ENCODE assay signal across 9 cellular contexts in the genomic region with DNA sequence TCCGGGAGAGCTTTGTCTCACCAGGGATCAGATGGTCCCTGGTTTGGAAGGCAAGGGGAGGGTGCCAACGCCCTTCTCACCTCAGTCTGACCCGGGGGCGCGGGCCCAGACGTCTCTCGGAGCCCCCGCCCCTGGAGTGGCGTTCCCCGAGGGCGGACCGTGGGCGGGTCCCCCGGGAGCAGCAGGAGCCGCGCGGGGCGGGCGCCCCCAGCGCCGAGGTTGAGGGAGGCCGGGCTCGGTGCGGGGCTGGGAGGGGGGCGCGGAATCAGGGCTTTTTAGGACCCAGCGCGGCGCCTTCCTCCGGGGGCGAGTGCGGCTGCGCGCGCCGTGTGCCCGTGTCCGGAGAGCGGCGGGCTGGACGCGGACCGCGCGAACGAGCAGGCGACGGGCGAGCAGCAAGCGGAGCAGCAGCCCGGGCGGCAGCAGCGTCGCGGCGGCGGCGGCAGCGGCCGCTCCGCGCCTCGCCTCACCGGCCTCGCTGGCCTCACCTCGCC. TPM values are rescaled to one million over a fixed set of nuclear protein-coding genes. Genes with fewer than 3 reads are reported as not detected.
DNase-seq lines count a peak whose midpoint lies in the region; ATAC-seq and TF ChIP-seq lines count a peak whose summit lies in the region.
"Had no signal": no experiment of that assay in that cellular context is flagged by ENCODE, and none has a peak within 500 bp of the region (broad histone marks: within the 10 kb centered on the region; RNA-seq: fewer than 3 reads in every experiment).

Gene KCNC1, plus strand, starts transcription at position 364 of the 494 bp plus-strand sequence. CDS start 1,222 bp downstream, outside the sequence.

- H3K4me1 ChIP-seq in left lung (peaks cover 7 to 11% of the 10 kb centered on the region in 2 donors), tibial nerve (peaks cover 0 to 23% (median 9%) of the 10 kb centered on the region in 4 donors)

- H3K27me3 ChIP-seq in left lung (peaks cover 51 to 95% of the 10 kb centered on the region in 2 donors), tibial nerve (peaks cover 0 to 86% of the 10 kb centered on the region in 2 donors)

- no peak within 1 kb of the TSS for H3K27ac Mint-ChIP-seq in chondrocyte (ENCODE audit: unreplicated experiment)

- no peaks in the 10 kb centered on the region for H3K36me3 ChIP-seq in left lung
- no peaks in the 10 kb centered on the region for H3K36me3 ChIP-seq in tibial nerve

- no peaks in the 10 kb centered on the region for H3K9me3 Mint-ChIP-seq in activated T-cell treated with anti-CD3 and anti-CD28 coated beads, Interleukin-2, amount 50 U/mL, for 4 hours
- H3K9me3 Mint-ChIP-seq in chondrocyte (ENCODE audit: low read depth): no peaks in the 10 kb centered on the region

- no peaks in the 10 kb centered on the region for H3K36me3 Mint-ChIP-seq in activated T-cell treated with anti-CD3 and anti-CD28 coated beads, Interleukin-2, amount 50 U/mL, for 4 hours (ENCODE audit: insufficient read depth)
- no peaks in the 10 kb centered on the region for H3K36me3 Mint-ChIP-seq in chondrocyte (ENCODE audit: low read depth)

- 0% methylated on average over 6 to 17 of the region's 66 CpGs for WGBS in tibial nerve, 2 donors

- peak within 1 kb of the TSS; percentile 26 for H3K4me3 Mint-ChIP-seq in activated T-cell treated with anti-CD3 and anti-CD28 coated beads, Interleukin-2, amount 50 U/mL, for 4 hours
- H3K4me3 Mint-ChIP-seq in chondrocyte (ENCODE audit: unreplicated experiment): peak within 1 kb of the TSS; percentile 65

- TF ChIP-seq CTCF in chondrocyte (IDR thresholded peaks at IDR 0.05): no peak
- no peak for TF ChIP-seq CTCF in left lung (IDR thresholded peaks at IDR 0.05)
- no peak for TF ChIP-seq CTCF in tibial nerve (IDR thresholded peaks at IDR 0.05)

- peaks cover 6% of the 10 kb centered on the region for H3K4me1 Mint-ChIP-seq in activated T-cell treated with anti-CD3 and anti-CD28 coated beads, Interleukin-2, amount 50 U/mL, for 4 hours (ENCODE audit: low read depth)
- peaks cover 4% of the 10 kb centered on the region for H3K4me1 Mint-ChIP-seq in chondrocyte (ENCODE audit: low read depth)

- H3K27ac ChIP-seq in left lung (no peak within 1 kb of the TSS), tibial nerve (no peak within 1 kb of the TSS)

- peak; percentile 19 to 22 for ATAC-seq in activated T-cell treated with anti-CD3 and anti-CD28 coated beads, Interleukin-2, amount 50 U/mL, for 4 hours
- ATAC-seq in left lung (peak; percentile 48), GM21723 (IDR thresholded peaks at IDR 0.05; ENCODE audit: unreplicated experiment) (no peak)

- H3K9me3 ChIP-seq in left lung: no peaks in the 10 kb centered on the region
- no peaks in the 10 kb centered on the region for H3K9me3 ChIP-seq in tibial nerve

- no peak for TF ChIP-seq EP300 in tibial nerve (IDR thresholded peaks at IDR 0.05)

- peaks cover 66% of the 10 kb centered on the region for H3K27me3 Mint-ChIP-seq in activated T-cell treated with anti-CD3 and anti-CD28 coated beads, Interleukin-2, amount 50 U/mL, for 4 hours (ENCODE audit: low read depth)
- peaks cover 24% of the 10 kb centered on the region for H3K27me3 Mint-ChIP-seq in chondrocyte (ENCODE audit: low read depth)

- intact Hi-C loops in left lung (cut with DNase I): loop anchor here in 1 of 2 donors (5.0 kb wide), 1 partner anchor 243 kb away; no protein-coding TSS in a partner anchor

- H3K4me3 ChIP-seq in left lung (peak within 1 kb of the TSS in 1 of 2 donors; percentile 17), tibial nerve (peak within 1 kb of the TSS; percentile 18 to 49 (median 26))

- DNase-seq in activated T-cell treated with anti-CD3 and anti-CD28 coated beads, Interleukin-2, amount 50 U/mL, for 4 hours: no peak
- no peak for DNase-seq in activated T-cell treated with anti-CD3 and anti-CD28 coated beads for 4 hours
- DNase-seq in NCI-H446 (lab: John Stamatoyannopoulos, UW): peak; percentile 12 to 74
- no peak for DNase-seq in chondrocyte (ENCODE audit: low spot score)
- DNase-seq in left lung: peak; percentile 26 to 77
- DNase-seq in tibial nerve (ENCODE audit: low spot score in 2 of 2): no peak
- DNase-seq in activated CD4-positive, alpha-beta T cell treated with anti-CD3 and anti-CD28 coated beads, Interleukin-2, amount 50 U/mL, for 48 hours: no peak

- no peak for TF ChIP-seq POLR2A in tibial nerve (IDR thresholded peaks at IDR 0.05)

RNA-seq across cellular contexts. Expression of gene KCNC1, which starts in this region (rescaled TPM):
- not detected for total RNA-seq in activated T-cell treated with anti-CD3 and anti-CD28 coated beads, Interleukin-2, amount 50 U/mL, for 4 hours
- total RNA-seq in chondrocyte (0.07 to 0.20 TPM in 2 of 3 replicates, not detected in the other), left lung (not detected), tibial nerve (not detected)
- total RNA-seq: dermis microvascular lymphatic vessel endothelial cell had no signal

Comparison
In these comparisons a context has a peak if more than half of its experiments do, and no peak if none do; other contexts are left out.
1. Peak in ATAC-seq in activated T-cell treated with anti-CD3 and anti-CD28 coated beads, Interleukin-2, amount 50 U/mL, for 4 hours; RNA of the gene not detected or under 1 TPM.
2. Peak in DNase-seq and ATAC-seq in left lung; RNA of the gene not detected or under 1 TPM.
3. DNase-seq: peak in NCI-H446 (2 of 2); none in activated T-cell treated with anti-CD3 and anti-CD28 coated beads, Interleukin-2, amount 50 U/mL, for 4 hours (single experiment), activated T-cell treated with anti-CD3 and anti-CD28 coated beads for 4 hours (single experiment), chondrocyte (single experiment), tibial nerve (0 of 2) and activated CD4-positive, alpha-beta T cell treated with anti-CD3 and anti-CD28 coated beads, Interleukin-2, amount 50 U/mL, for 48 hours (0 of 2).